ENCODE assay signal across 21 cellular contexts in the genomic region with DNA sequence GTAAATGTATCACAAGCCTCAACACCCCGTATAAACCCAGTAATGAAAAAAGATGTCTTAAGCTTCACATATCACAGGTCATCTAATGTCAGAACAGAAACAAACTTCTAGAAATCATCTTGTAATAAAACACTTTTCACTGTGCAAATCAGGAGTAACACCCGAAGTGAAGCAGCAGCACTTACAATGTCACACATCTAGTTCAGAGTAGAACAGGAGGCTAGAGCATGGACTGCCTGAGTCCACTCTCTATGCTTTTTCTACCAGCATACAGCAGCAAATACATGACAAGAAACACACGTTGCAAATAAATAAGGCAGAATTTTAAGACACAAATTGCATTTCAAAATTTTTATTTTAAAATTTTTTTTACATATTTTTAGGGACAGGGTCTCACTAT. TPM values are rescaled to one million over a fixed set of nuclear protein-coding genes. Genes with fewer than 3 reads are reported as not detected.
DNase-seq lines count a peak whose midpoint lies in the region; ATAC-seq and TF ChIP-seq lines count a peak whose summit lies in the region.
"Had no signal": no experiment of that assay in that cellular context is flagged by ENCODE, and none has a peak within 500 bp of the region (broad histone marks: within the 10 kb centered on the region; RNA-seq: fewer than 3 reads in every experiment).

No MANE protein-coding gene starts in this region.

- H3K27ac ChIP-seq in tibial artery = peak overlapping the region; percentile 17 to 23
- no peak overlapping the region for H3K27ac ChIP-seq in effector memory CD4-positive, alpha-beta T cell (ENCODE audit: insufficient read depth, low read length, poor library complexity, severe bottlenecking)
- H3K27ac ChIP-seq: cardiac muscle cell had no signal

- DNase-seq in HFFc6 (no peak), dermis blood vessel endothelial cell (peak; percentile 19), tibial artery (no peak), lower leg skin (ENCODE audit: low spot score in 2 of 2) (no peak)
- no peak for DNase-seq in naive thymus-derived CD8-positive, alpha-beta T cell
- no peak for DNase-seq in effector memory CD4-positive, alpha-beta T cell
- DNase-seq in stimulated activated CD4-positive, alpha-beta T cell treated with anti-CD3 and anti-CD28 coated beads, Interleukin-15, amount 100 ng/mL, for 24 hours = no peak
- DNase-seq: activated CD4-positive, alpha-beta T cell treated with anti-CD3 and anti-CD28 coated beads, Interleukin-2, amount 10 ng/mL, durations not matched to agents 24 days and 14 days; activated effector memory CD4-positive, alpha-beta T cell treated with Interleukin-2 at 50 U/mL for 16 hours; DMS79 treated with DMSO at 0.1 percent for 48 hours; KG1; left ventricle myocardium superior; NCI-H1048; NCI-H2081 treated with DMSO at 0.1 percent for 48 hours; NCI-H510A; RPMI8226; stimulated activated CD8-positive, alpha-beta memory T cell treated with anti-CD3 and anti-CD28 coated beads, Interleukin-4, amount 100 ng/mL, for 48 hours had no signal

- no peaks in the 10 kb centered on the region for H3K9me3 Mint-ChIP-seq in HFFc6
- H3K9me3 Mint-ChIP-seq in naive thymus-derived CD8-positive, alpha-beta T cell = no peaks in the 10 kb centered on the region
- H3K9me3 Mint-ChIP-seq: activated CD4-positive, alpha-beta T cell treated with anti-CD3 and anti-CD28 coated beads, Interleukin-2, amount 10 ng/mL, durations not matched to agents 24 days and 14 days had no signal

- H3K4me3 Mint-ChIP-seq in HFFc6 = peak overlapping the region; percentile 20; the same call in 1 of the 2 replicates
- H3K4me3 Mint-ChIP-seq in naive thymus-derived CD8-positive, alpha-beta T cell = no peak overlapping the region
- H3K4me3 Mint-ChIP-seq: activated CD4-positive, alpha-beta T cell treated with anti-CD3 and anti-CD28 coated beads, Interleukin-2, amount 10 ng/mL, durations not matched to agents 24 days and 14 days had no signal

- H3K4me1 ChIP-seq in tibial artery = peaks cover 0 to 70% (median 29%) of the 10 kb centered on the region in 4 donors
- no peaks in the 10 kb centered on the region for H3K4me1 ChIP-seq in effector memory CD4-positive, alpha-beta T cell (ENCODE audit: control insufficient read depth, insufficient read depth, low read length, poor library complexity, severe bottlenecking)

- H3K27me3 ChIP-seq in tibial artery = no peaks in the 10 kb centered on the region
- H3K27me3 ChIP-seq in effector memory CD4-positive, alpha-beta T cell (replicated peaks; ENCODE audit: control insufficient read depth, insufficient read depth, low read length, poor library complexity, severe bottlenecking) = no peaks in the 10 kb centered on the region
- H3K27me3 ChIP-seq: cardiac muscle cell had no signal

- no peak for TF ChIP-seq POLR2A in lower leg skin (IDR thresholded peaks at IDR 0.05)

- H3K36me3 Mint-ChIP-seq in HFFc6 (ENCODE audit: low read depth) = peaks cover 26% of the 10 kb centered on the region
- peaks cover 10 to 21% (median 15%) of the 10 kb centered on the region in 3 donors for H3K36me3 Mint-ChIP-seq in naive thymus-derived CD8-positive, alpha-beta T cell

- no peaks in the 10 kb centered on the region for H3K36me3 ChIP-seq in tibial artery
- no peaks in the 10 kb centered on the region for H3K36me3 ChIP-seq in effector memory CD4-positive, alpha-beta T cell (ENCODE audit: control insufficient read depth, insufficient read depth, low read length)
- H3K36me3 ChIP-seq: cardiac muscle cell had no signal

- no peaks in the 10 kb centered on the region for H3K27me3 Mint-ChIP-seq in HFFc6 (ENCODE audit: insufficient read depth)
- H3K27me3 Mint-ChIP-seq in naive thymus-derived CD8-positive, alpha-beta T cell = no peaks in the 10 kb centered on the region
- H3K27me3 Mint-ChIP-seq: activated CD4-positive, alpha-beta T cell treated with anti-CD3 and anti-CD28 coated beads, Interleukin-2, amount 10 ng/mL, durations not matched to agents 24 days and 14 days; progenitor cell of endocrine pancreas had no signal

- peaks cover 56% of the 10 kb centered on the region for H3K4me1 Mint-ChIP-seq in HFFc6 (ENCODE audit: low read depth)
- H3K4me1 Mint-ChIP-seq in naive thymus-derived CD8-positive, alpha-beta T cell = peaks cover 21 to 66% (median 53%) of the 10 kb centered on the region in 4 donors

- no peaks in the 10 kb centered on the region for H3K9me3 ChIP-seq in tibial artery
- no peaks in the 10 kb centered on the region for H3K9me3 ChIP-seq in effector memory CD4-positive, alpha-beta T cell (ENCODE audit: control insufficient read depth, low read length)

- WGBS in lower leg skin, 2 donors = 42 to 43% methylated on average over 3 of the region's 3 CpGs

- no peak overlapping the region for H3K4me3 ChIP-seq in tibial artery
- no peak overlapping the region for H3K4me3 ChIP-seq in effector memory CD4-positive, alpha-beta T cell (ENCODE audit: insufficient read depth, low read depth, low read length, poor library complexity, severe bottlenecking)
- no peak overlapping the region for H3K4me3 ChIP-seq in lower leg skin (ENCODE audit: low read depth, poor library complexity, severe bottlenecking)
- H3K4me3 ChIP-seq: cardiac muscle cell, smooth muscle cell had no signal

- POLR2A ChIA-PET in naive thymus-derived CD8-positive, alpha-beta T cell (lab: Charles Lee) = no interaction called here

- no peak for ATAC-seq in naive thymus-derived CD8-positive, alpha-beta T cell
- ATAC-seq: esophagus mucosa, left ventricle myocardium superior had no signal

- peak overlapping the region; percentile 4 for H3K27ac Mint-ChIP-seq in HFFc6
- H3K27ac Mint-ChIP-seq in naive thymus-derived CD8-positive, alpha-beta T cell = peak overlapping the region in 6 of 10 donors; percentile 2 to 80 (median 20)
- H3K27ac Mint-ChIP-seq: activated CD4-positive, alpha-beta T cell treated with anti-CD3 and anti-CD28 coated beads, Interleukin-2, amount 10 ng/mL, durations not matched to agents 24 days and 14 days; progenitor cell of endocrine pancreas had no signal

- intact Hi-C loops in tibial artery (cut with DNase I; ENCODE audit: low total_unique reads) = no loop called here
- intact Hi-C loops in lower leg skin (cut with DNase I; ENCODE audit: low total_unique reads) = no loop called here

- TF ChIP-seq CTCF in HFFc6 (IDR thresholded peaks at IDR 0.05) (no peak), tibial artery (IDR thresholded peaks at IDR 0.05) (no peak), lower leg skin (IDR thresholded peaks at IDR 0.05) (no peak)

RNA-seq across cellular contexts. Expression of a gene that starts 57.2 kb away (rescaled TPM):
- 10 to 100 TPM; 66.8 to 85.4 (median 75.1) TPM for total RNA-seq in HFFc6 (2021; fragmentation: NEBNext Ultra II Directional; extraction: Animal tissue kit (Norgen Biotek cat#: 25700))
- 86.4 and 87.5 TPM in 2 replicates for total RNA-seq in dermis blood vessel endothelial cell
- 10 to 100 TPM; 79.0 to 86.5 TPM for total RNA-seq in naive thymus-derived CD8-positive, alpha-beta T cell
- polyA plus RNA-seq in naive thymus-derived CD8-positive, alpha-beta T cell = 1 to 10 TPM; 1.7 to 4.6 (median 2.8) TPM
- total RNA-seq in lower leg skin = 10 to 100 TPM in 2 of 4 donors, 1 to 10 TPM in 2; 7.8 to 16.3 (median 10.4) TPM
